ENCODE assay signal across 24 cellular contexts in the genomic region with DNA sequence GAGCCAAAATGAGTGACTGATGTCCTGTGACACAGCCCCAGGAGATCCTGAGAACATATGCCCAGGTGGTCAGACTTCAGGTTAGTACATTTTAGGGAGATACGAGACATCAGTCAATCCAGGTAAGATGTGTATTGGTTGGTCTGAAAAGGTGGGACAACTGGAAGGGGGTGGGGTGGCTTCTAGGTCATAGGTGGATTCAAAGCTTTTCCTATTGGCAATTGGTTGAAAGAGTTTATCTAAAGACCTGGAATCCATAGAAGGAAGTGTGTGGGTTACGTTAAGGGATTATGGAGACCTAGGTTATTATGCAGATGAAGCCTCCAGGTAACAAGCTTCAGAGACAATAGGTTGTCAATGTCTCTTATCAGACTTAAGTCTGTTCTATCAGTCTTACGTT.
"Had no signal": no experiment of that assay in that cellular context is flagged by ENCODE, and none has a peak within 500 bp of the region (broad histone marks: within the 10 kb centered on the region; RNA-seq: fewer than 3 reads in every experiment).

No MANE protein-coding gene starts in this region.

- DNase-seq: activated CD4-positive, alpha-beta memory T cell treated with anti-CD3 and anti-CD28 coated beads, Interleukin-2, amount 10 ng/mL, durations not matched to agents 7 days and 5 days; activated CD4-positive, alpha-beta T cell treated with anti-CD3 and anti-CD28 coated beads for 36 hours; activated CD4-positive, alpha-beta T cell treated with anti-CD3 and anti-CD28 coated beads, Interleukin-2, amount 50 U/mL, for 1 hour; activated CD4-positive, CD25-positive, alpha-beta regulatory T cell; activated gamma-delta T cell; activated naive CD4-positive, alpha-beta T cell treated with anti-CD3 and anti-CD28 coated beads for 36 hours; activated T-cell treated with anti-CD3 and anti-CD28 coated beads for 4 hours; activated T-cell treated with anti-CD3 and anti-CD28 coated beads, Interleukin-2, amount 50 U/mL, for 48 hours; cerebellar nuclear complex; MG63; MV-4-11; NCI-H1092 treated with DMSO at 0.1 percent for 48 hours; NCI-H1417 treated with DMSO at 0.1 percent for 48 hours; NCI-H1694; NCI-H2029; NCI-H345; NCI-H510A; NCI-H69; PC-3; SIG-M5; T-helper 17 cell; T-helper 9 cell had no signal

- H3K36me3 ChIP-seq: MG63 had no signal

- H3K27ac Mint-ChIP-seq: activated CD4-positive, alpha-beta memory T cell treated with anti-CD3 and anti-CD28 coated beads, Interleukin-2, amount 10 ng/mL, durations not matched to agents 7 days and 5 days; activated CD4-positive, alpha-beta T cell treated with anti-CD3 and anti-CD28 coated beads for 36 hours; activated naive CD4-positive, alpha-beta T cell treated with anti-CD3 and anti-CD28 coated beads for 36 hours; activated naive CD8-positive, alpha-beta T cell; activated T-helper 17 cell treated with anti-CD3 and anti-CD28 coated beads, Interleukin-2, amount 50 U/mL, for 72 hours; T-helper 17 cell had no signal

- H3K27me3 ChIP-seq: MG63 had no signal

- H3K36me3 Mint-ChIP-seq: activated naive CD8-positive, alpha-beta T cell had no signal

- H3K4me3 ChIP-seq: MG63 had no signal

- H3K4me1 Mint-ChIP-seq: activated CD4-positive, alpha-beta memory T cell treated with anti-CD3 and anti-CD28 coated beads, Interleukin-2, amount 10 ng/mL, durations not matched to agents 7 days and 5 days; activated CD4-positive, alpha-beta T cell treated with anti-CD3 and anti-CD28 coated beads for 36 hours; activated T-helper 17 cell treated with anti-CD3 and anti-CD28 coated beads, Interleukin-2, amount 50 U/mL, for 72 hours; T-helper 17 cell had no signal

- H3K9me3 Mint-ChIP-seq: activated CD4-positive, alpha-beta memory T cell treated with anti-CD3 and anti-CD28 coated beads, Interleukin-2, amount 10 ng/mL, durations not matched to agents 7 days and 5 days; activated naive CD4-positive, alpha-beta T cell treated with anti-CD3 and anti-CD28 coated beads for 36 hours; activated T-helper 17 cell treated with anti-CD3 and anti-CD28 coated beads, Interleukin-2, amount 50 U/mL, for 72 hours had no signal

- ATAC-seq: activated CD4-positive, alpha-beta T cell treated with anti-CD3 and anti-CD28 coated beads for 36 hours; activated T-helper 17 cell treated with anti-CD3 and anti-CD28 coated beads, Interleukin-2, amount 50 U/mL, for 72 hours; PC-3; T-helper 17 cell had no signal

- H3K4me3 Mint-ChIP-seq: activated CD4-positive, alpha-beta memory T cell treated with anti-CD3 and anti-CD28 coated beads, Interleukin-2, amount 10 ng/mL, durations not matched to agents 7 days and 5 days; activated CD4-positive, alpha-beta T cell treated with anti-CD3 and anti-CD28 coated beads for 36 hours; activated naive CD4-positive, alpha-beta T cell treated with anti-CD3 and anti-CD28 coated beads for 36 hours; activated naive CD8-positive, alpha-beta T cell; activated T-helper 17 cell treated with anti-CD3 and anti-CD28 coated beads, Interleukin-2, amount 50 U/mL, for 72 hours; T-helper 17 cell had no signal
